ENCODE assay signal across 8 cellular contexts in genomic region chr14:39015360-39015961, GRCh38.
DNase-seq lines count a peak whose midpoint lies in the region; ATAC-seq and TF ChIP-seq lines count a peak whose summit lies in the region.

No MANE protein-coding gene starts in this region.

- in situ Hi-C loops in astrocyte of the spinal cord (cut with HindIII; ENCODE audit: low sequenced_read_pairs): no loop called here

- no peak for TF ChIP-seq POLR2A in GM18505 (IDR thresholded peaks at IDR 0.05; ENCODE audit: borderline replicate concordance, extremely low read depth, insufficient read depth, insufficient read length)

- H3K4me3 Mint-ChIP-seq in CD4-positive, CD25-positive, alpha-beta regulatory T cell: no peak overlapping the region

- no peak overlapping the region for H3K4me3 ChIP-seq in CD4-positive, CD25-positive, alpha-beta regulatory T cell (ENCODE audit: low read depth, low read length)
- H3K4me3 ChIP-seq in astrocyte of the spinal cord (ENCODE audit: low read depth, low read length) (no peak overlapping the region), kidney epithelial cell (ENCODE audit: low read depth, low read length) (no peak overlapping the region)

- no peak overlapping the region for H3K27ac Mint-ChIP-seq in CD4-positive, CD25-positive, alpha-beta regulatory T cell

- H3K4me1 Mint-ChIP-seq in CD4-positive, CD25-positive, alpha-beta regulatory T cell: no peaks in the 10 kb centered on the region

- ATAC-seq in CD4-positive, CD25-positive, alpha-beta regulatory T cell (ENCODE audit: low read depth in 2 of 2): no peak
- peak; percentile 84 for ATAC-seq in GM18505 (IDR thresholded peaks at IDR 0.05; ENCODE audit: unreplicated experiment)
- ATAC-seq in HG03064 (IDR thresholded peaks at IDR 0.05; ENCODE audit: low read depth, unreplicated experiment): peak; percentile 76
- no peak for ATAC-seq in HG02970 (IDR thresholded peaks at IDR 0.05; ENCODE audit: low FRiP score, unreplicated experiment)

- peaks cover 0 to 1% (median 0%) of the 10 kb centered on the region in 7 donors for H3K9me3 Mint-ChIP-seq in CD4-positive, CD25-positive, alpha-beta regulatory T cell

- no peaks in the 10 kb centered on the region for H3K27me3 Mint-ChIP-seq in CD4-positive, CD25-positive, alpha-beta regulatory T cell

- DNase-seq in CD4-positive, CD25-positive, alpha-beta regulatory T cell: peak in 2 of 3 donors; percentile 4 to 56
- peak; percentile 47 for DNase-seq in NCI-H345 (lab: John Stamatoyannopoulos, UW)
- peak; percentile 58 for DNase-seq in astrocyte of the spinal cord (ENCODE audit: low read depth, low spot score)
- peak; percentile 9 for DNase-seq in kidney epithelial cell (ENCODE audit: low read depth)
- DNase-seq in mucosa of gallbladder (ENCODE audit: low spot score): no peak

- H3K27me3 ChIP-seq in CD4-positive, CD25-positive, alpha-beta regulatory T cell (ENCODE audit: control insufficient read depth, insufficient read depth, low read length): no peaks in the 10 kb centered on the region
- H3K27me3 ChIP-seq in kidney epithelial cell (ENCODE audit: control insufficient read depth, insufficient read depth, low read length): no peaks in the 10 kb centered on the region

- H3K36me3 ChIP-seq in CD4-positive, CD25-positive, alpha-beta regulatory T cell (ENCODE audit: control insufficient read depth, insufficient read depth, low read length): no peaks in the 10 kb centered on the region
- no peaks in the 10 kb centered on the region for H3K36me3 ChIP-seq in kidney epithelial cell (ENCODE audit: control insufficient read depth, insufficient read depth, low read length)

- H3K27ac ChIP-seq in CD4-positive, CD25-positive, alpha-beta regulatory T cell (ENCODE audit: insufficient read depth, low read length, poor library complexity, severe bottlenecking): no peak overlapping the region

- H3K4me1 ChIP-seq in CD4-positive, CD25-positive, alpha-beta regulatory T cell (ENCODE audit: control insufficient read depth, insufficient read depth, low read length, poor library complexity, severe bottlenecking): no peaks in the 10 kb centered on the region

- peak; percentile 85 for TF ChIP-seq CTCF in astrocyte of the spinal cord (IDR thresholded peaks at IDR 0.05; ENCODE audit: low read depth, low read length)
- TF ChIP-seq CTCF in kidney epithelial cell (IDR thresholded peaks at IDR 0.05; ENCODE audit: insufficient read depth, low read length, poor library complexity, severe bottlenecking): peak; percentile 80

- peaks cover 4% of the 10 kb centered on the region for H3K36me3 Mint-ChIP-seq in CD4-positive, CD25-positive, alpha-beta regulatory T cell

- no peaks in the 10 kb centered on the region for H3K9me3 ChIP-seq in CD4-positive, CD25-positive, alpha-beta regulatory T cell (ENCODE audit: control insufficient read depth in 2 of 2, low read length in 2 of 2)

Comparison
In these comparisons a context has a peak if more than half of its experiments do, and no peak if none do; other contexts are left out.
1. ATAC-seq: peak in GM18505 (single experiment) and HG03064 (single experiment); none in CD4-positive, CD25-positive, alpha-beta regulatory T cell (0 of 2) and HG02970 (single experiment).